8 cellular contexts compared by ENCODE assay signal in genomic region chr9:108478871-108479332, GRCh38.
A peak's percentile ranks its signal among the peaks of the same experiment; 100 is the strongest.
DNase-seq lines count a peak whose midpoint lies in the region; ATAC-seq, FAIRE-seq and TF ChIP-seq lines count a peak whose summit lies in the region.

No MANE protein-coding gene starts in this region.

- no peak for TF ChIP-seq EP300 in upper lobe of left lung (IDR thresholded peaks at IDR 0.05)

- H3K4me1 ChIP-seq in endothelial cell of umbilical vein (ENCODE audit: control insufficient read depth, extremely low read depth, insufficient read depth, low read length) (peaks cover 24% of the 10 kb centered on the region), upper lobe of left lung (no peaks in the 10 kb centered on the region)

- H3K36me3 ChIP-seq in endothelial cell of umbilical vein (ENCODE audit: control insufficient read depth in 2 of 2, extremely low read depth in 1 of 2, insufficient read depth in 2 of 2, low read length in 2 of 2) = no peaks in the 10 kb centered on the region
- H3K36me3 ChIP-seq in upper lobe of left lung = no peaks in the 10 kb centered on the region

- TF ChIP-seq CTCF in endothelial cell of umbilical vein (IDR thresholded peaks at IDR 0.05; ENCODE audit: extremely low read depth in 1 of 2, insufficient read depth in 1 of 2, low read depth in 1 of 2, low read length in 2 of 2) (no peak), upper lobe of left lung (IDR thresholded peaks at IDR 0.05) (no peak)

- peak; percentile 66 for DNase-seq in AG08395 (ENCODE audit: low spot score)
- DNase-seq in endothelial cell of umbilical vein (ENCODE audit: low read depth, low spot score) = peak; percentile 49
- no peak for DNase-seq in upper lobe of left lung
- DNase-seq in NCI-H2196 (lab: John Stamatoyannopoulos, UW; ENCODE audit: unreplicated experiment) = no peak
- no peak for DNase-seq in head of caudate nucleus
- DNase-seq in NCI-H2171 (lab: John Stamatoyannopoulos, UW) = no peak

- dilution Hi-C loops in endothelial cell of umbilical vein (cut with MboI; ENCODE audit: extremely low pct_ligation_motif_present, low sequenced_read_pairs) = no loop called here

- peak overlapping the region; percentile 40 for H3K4me2 ChIP-seq in endothelial cell of umbilical vein (ENCODE audit: insufficient read depth, low read length)

- H3K9me1 ChIP-seq in endothelial cell of umbilical vein (replicated peaks; ENCODE audit: control insufficient read depth, extremely low read depth, insufficient read depth, low read length) = no peaks in the 10 kb centered on the region

- H3K9me3 ChIP-seq in endothelial cell of umbilical vein (replicated peaks; ENCODE audit: control insufficient read depth, insufficient read depth, low read length) = no peaks in the 10 kb centered on the region
- no peaks in the 10 kb centered on the region for H3K9me3 ChIP-seq in upper lobe of left lung

- peak; percentile 28 for ATAC-seq in GM19468 (IDR thresholded peaks at IDR 0.05; ENCODE audit: extremely low read depth, unreplicated experiment)
- ATAC-seq in HG03457 (IDR thresholded peaks at IDR 0.05; ENCODE audit: unreplicated experiment) = peak; percentile 60
- peak; percentile 49 to 57 for ATAC-seq in upper lobe of left lung (ENCODE audit: low FRiP score in 2 of 2)

- H3K27ac ChIP-seq in endothelial cell of umbilical vein (ENCODE audit: insufficient read depth, low read depth, low read length) (peak overlapping the region; percentile 73), upper lobe of left lung (peak overlapping the region in 3 of 4 donors; percentile 32 to 73 (median 32))

- no TSS peak for BruUV-seq in endothelial cell of umbilical vein (replicated peaks; lab: Mats Ljungman, UMichigan)

- no peaks in the 10 kb centered on the region for H3K79me2 ChIP-seq in endothelial cell of umbilical vein (ENCODE audit: control insufficient read depth, insufficient read depth, low read length)

- FAIRE-seq in endothelial cell of umbilical vein (lab: Jason Lieb, UNC) = no peak

- H3K4me3 ChIP-seq in endothelial cell of umbilical vein (replicated peaks in 1 of 3; ENCODE audit: insufficient read depth in 1 of 3, low read depth in 1 of 3, low read length in 3 of 3) (no peak overlapping the region), upper lobe of left lung (no peak overlapping the region)

- H2AFZ ChIP-seq in endothelial cell of umbilical vein (ENCODE audit: low read depth, low read length) = peak overlapping the region; percentile 47

- POLR2A ChIA-PET in endothelial cell of umbilical vein (lab: Charles Lee) = no interaction called here

- CTCF ChIA-PET in endothelial cell of umbilical vein (lab: Charles Lee) = interaction anchor here (0.7 to 2.9 kb wide), 5 partner anchors 10 to 994 kb away, joined by 3 to 10 read pairs (median 4); no protein-coding TSS in a partner anchor

- intact Hi-C loops in endothelial cell of umbilical vein (cut with micrococcal nuclease) = loop anchor here (5.0 kb wide), 1 partner anchor 992 kb away; the partner anchor contains the start of gene KLF4
- intact Hi-C loops in head of caudate nucleus (cut with DNase I) = no loop called here

- TF ChIP-seq POLR2A in endothelial cell of umbilical vein (IDR thresholded peaks at IDR 0.05; ENCODE audit: low read depth, low read length) (no peak), upper lobe of left lung (IDR thresholded peaks at IDR 0.05) (no peak)

- no peaks in the 10 kb centered on the region for H4K20me1 ChIP-seq in endothelial cell of umbilical vein (replicated peaks; ENCODE audit: control insufficient read depth, extremely low read depth, insufficient read depth, low read length)

- WGBS in upper lobe of left lung, 2 donors = 67 to 86% methylated on average over 3 of the region's 3 CpGs

- no peaks in the 10 kb centered on the region for H3K27me3 ChIP-seq in endothelial cell of umbilical vein (ENCODE audit: control insufficient read depth in 2 of 2, insufficient read depth in 2 of 2, low read length in 2 of 2)
- H3K27me3 ChIP-seq in upper lobe of left lung = no peaks in the 10 kb centered on the region

- peak overlapping the region; percentile 43 for H3K9ac ChIP-seq in endothelial cell of umbilical vein (replicated peaks; ENCODE audit: extremely low read depth, insufficient read depth, low read length)

TF ChIP-seq in endothelial cell of umbilical vein, 7 proteins besides CTCF, POLR2A, EP300 and RAD21:
- TF ChIP-seq GATA2 (IDR thresholded peaks at IDR 0.05; ENCODE audit: insufficient read depth, insufficient read length, low read depth, low read length) (no peak), FOS (IDR thresholded peaks at IDR 0.05; ENCODE audit: borderline replicate concordance, insufficient read depth, low read length) (peak; percentile 86), JUN (IDR thresholded peaks at IDR 0.05; ENCODE audit: borderline replicate concordance, insufficient read depth, insufficient read length, low read depth) (no peak), MYC (IDR thresholded peaks at IDR 0.05; ENCODE audit: low read depth, low read length) (no peak)

Comparison
In these comparisons a context has a peak if more than half of its experiments do, and no peak if none do; other contexts are left out.
1. DNase-seq: peak in AG08395 (single experiment) and endothelial cell of umbilical vein (single experiment); none in upper lobe of left lung (0 of 2), NCI-H2196 (single experiment), head of caudate nucleus (0 of 42) and NCI-H2171 (single experiment).
2. Peak in every context shown above with its lines, with median percentiles within 50 percentile points of each other: ATAC-seq.